ENCODE assay signal across 13 cellular contexts in the genomic region with DNA sequence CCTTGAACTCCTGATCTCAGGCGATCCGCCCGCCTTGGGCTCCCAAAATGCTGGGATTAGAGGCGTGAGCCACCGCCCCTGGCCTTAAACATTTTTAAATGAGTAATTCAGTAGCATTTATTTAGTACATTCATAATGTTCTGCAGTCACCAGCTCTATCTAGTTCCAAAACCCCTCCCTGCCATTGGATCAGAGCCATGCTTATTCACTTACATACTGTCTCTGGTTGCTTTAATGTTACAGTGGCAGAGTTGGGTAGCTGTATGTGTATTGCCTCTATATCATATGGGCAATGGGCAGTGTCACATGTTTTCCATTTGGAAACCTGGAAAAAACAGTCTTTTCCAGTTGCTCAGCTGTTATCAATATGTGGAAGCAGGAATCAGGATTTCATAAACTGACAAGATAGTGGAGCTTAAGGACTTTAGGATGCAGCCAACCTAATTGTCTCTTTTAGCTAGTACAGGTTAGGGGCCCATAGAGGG. TPM values are rescaled to one million over a fixed set of nuclear protein-coding genes. Genes with fewer than 3 reads are reported as not detected.
DNase-seq lines count a peak whose midpoint lies in the region; ATAC-seq and TF ChIP-seq lines count a peak whose summit lies in the region.
"Had no signal": no experiment of that assay in that cellular context is flagged by ENCODE, and none has a peak within 500 bp of the region (broad histone marks: within the 10 kb centered on the region; RNA-seq: fewer than 3 reads in every experiment).

No MANE protein-coding gene starts in this region.

- H3K27me3 Mint-ChIP-seq in brain, result no peaks in the 10 kb centered on the region
- H3K27me3 Mint-ChIP-seq in naive thymus-derived CD4-positive, alpha-beta T cell, result no peaks in the 10 kb centered on the region
- H3K27me3 Mint-ChIP-seq: activated T-helper 17 cell treated with anti-CD3 and anti-CD28 coated beads, Interleukin-2, amount 50 U/mL, for 72 hours had no signal

- CTCF ChIA-PET in naive thymus-derived CD4-positive, alpha-beta T cell (lab: Charles Lee), result no interaction called here

- no peak for TF ChIP-seq CTCF in heart left ventricle (IDR thresholded peaks at IDR 0.05)
- TF ChIP-seq CTCF in brain (conservative IDR thresholded peaks at IDR 0.05), result no peak
- no peak for TF ChIP-seq CTCF in transverse colon (IDR thresholded peaks at IDR 0.05)

- intact Hi-C loops in heart left ventricle (cut with DNase I), result no loop called here
- intact Hi-C loops in cardiac septum (cut with DNase I), result no loop called here
- intact Hi-C loops in transverse colon (cut with DNase I; ENCODE audit: low total_unique reads), result no loop called here
- intact Hi-C loops in naive thymus-derived CD4-positive, alpha-beta T cell (cut with micrococcal nuclease), result no loop called here

- H3K4me3 Mint-ChIP-seq in brain, result no peak overlapping the region
- H3K4me3 Mint-ChIP-seq in naive thymus-derived CD4-positive, alpha-beta T cell, result no peak overlapping the region
- H3K4me3 Mint-ChIP-seq: activated T-helper 17 cell treated with anti-CD3 and anti-CD28 coated beads, Interleukin-2, amount 50 U/mL, for 72 hours had no signal

- peak in 3 of 4 donors; percentile 21 to 58 (median 37) for ATAC-seq in heart left ventricle
- ATAC-seq in naive thymus-derived CD4-positive, alpha-beta T cell, result no peak

- H3K27ac ChIP-seq in heart left ventricle, result peak overlapping the region in 8 of 12 donors; percentile 5 to 52 (median 37)
- H3K27ac ChIP-seq in transverse colon, result peak overlapping the region in 3 of 4 donors; percentile 34 to 53 (median 52)
- no peak overlapping the region for H3K27ac ChIP-seq in naive thymus-derived CD4-positive, alpha-beta T cell (ENCODE audit: low read depth, low read length)
- H3K27ac ChIP-seq: upper lobe of left lung had no signal

- no peaks in the 10 kb centered on the region for H3K9me3 Mint-ChIP-seq in brain
- no peaks in the 10 kb centered on the region for H3K9me3 Mint-ChIP-seq in naive thymus-derived CD4-positive, alpha-beta T cell
- H3K9me3 Mint-ChIP-seq: activated T-helper 17 cell treated with anti-CD3 and anti-CD28 coated beads, Interleukin-2, amount 50 U/mL, for 72 hours had no signal

- no peaks in the 10 kb centered on the region for H3K9me3 ChIP-seq in heart left ventricle
- H3K9me3 ChIP-seq in transverse colon, result no peaks in the 10 kb centered on the region
- H3K9me3 ChIP-seq in naive thymus-derived CD4-positive, alpha-beta T cell (ENCODE audit: control insufficient read depth in 2 of 3, low read length in 3 of 3), result no peaks in the 10 kb centered on the region
- H3K9me3 ChIP-seq: upper lobe of left lung had no signal

- 86 to 97% (median 91%) methylated on average over 5 of the region's 5 CpGs for WGBS in heart left ventricle, 4 donors
- 80 to 87% methylated on average over 1 to 5 of the region's 5 CpGs for WGBS in transverse colon (ENCODE audit: low coverage in 1 of 2), 2 donors

- POLR2A ChIA-PET in naive thymus-derived CD4-positive, alpha-beta T cell (lab: Charles Lee), result interaction anchor here (1.4 kb wide), 1 partner anchor 11 kb away, joined by 3 read pairs; no protein-coding TSS in a partner anchor

- TF ChIP-seq EP300 in transverse colon (IDR thresholded peaks at IDR 0.05; ENCODE audit: low read depth), result no peak

- TF ChIP-seq POLR2A in heart left ventricle (IDR thresholded peaks at IDR 0.05) (no peak), transverse colon (IDR thresholded peaks at IDR 0.05) (no peak)

- peaks cover 16% of the 10 kb centered on the region for H3K4me1 Mint-ChIP-seq in brain
- peaks cover 0 to 5% (median 0%) of the 10 kb centered on the region in 7 donors for H3K4me1 Mint-ChIP-seq in naive thymus-derived CD4-positive, alpha-beta T cell
- H3K4me1 Mint-ChIP-seq: activated T-helper 17 cell treated with anti-CD3 and anti-CD28 coated beads, Interleukin-2, amount 50 U/mL, for 72 hours had no signal

- H3K4me3 ChIP-seq in heart left ventricle (no peak overlapping the region), transverse colon (no peak overlapping the region)
- H3K4me3 ChIP-seq in naive thymus-derived CD4-positive, alpha-beta T cell (ENCODE audit: low read length), result no peak overlapping the region
- H3K4me3 ChIP-seq: upper lobe of left lung had no signal

- H3K4me1 ChIP-seq in heart left ventricle (peaks cover 0 to 11% (median 0%) of the 10 kb centered on the region in 12 donors), transverse colon (peaks cover 0 to 37% (median 5%) of the 10 kb centered on the region in 4 donors)
- no peaks in the 10 kb centered on the region for H3K4me1 ChIP-seq in naive thymus-derived CD4-positive, alpha-beta T cell (ENCODE audit: control insufficient read depth in 2 of 2, insufficient read depth in 2 of 2, low read length in 2 of 2)

- peaks cover 0 to 55% (median 30%) of the 10 kb centered on the region in 9 donors for H3K36me3 ChIP-seq in heart left ventricle
- H3K36me3 ChIP-seq in transverse colon, result peaks cover 0 to 13% (median 2%) of the 10 kb centered on the region in 4 donors
- H3K36me3 ChIP-seq in naive thymus-derived CD4-positive, alpha-beta T cell (ENCODE audit: control insufficient read depth in 2 of 3, insufficient read depth in 3 of 3, low read length in 3 of 3), result peaks cover 0 to 40% (median 0%) of the 10 kb centered on the region in 3 experiments

- peaks cover 34% of the 10 kb centered on the region for H3K36me3 Mint-ChIP-seq in brain
- H3K36me3 Mint-ChIP-seq in naive thymus-derived CD4-positive, alpha-beta T cell, result peaks cover 0 to 26% (median 18%) of the 10 kb centered on the region in 5 donors

- in situ Hi-C loops in transverse colon (cut with MboI; ENCODE audit: low pct_ligation_motif_present in 1 of 4, low pct_unique_long_range_greater_than_20kb in 1 of 4, low sequenced_read_pairs in 3 of 4), result no loop called here

- H3K27ac Mint-ChIP-seq in brain, result peak overlapping the region; percentile 48 to 87 (median 71)
- peak overlapping the region in 1 of 9 donors; percentile 14 for H3K27ac Mint-ChIP-seq in naive thymus-derived CD4-positive, alpha-beta T cell
- H3K27ac Mint-ChIP-seq: activated T-helper 17 cell treated with anti-CD3 and anti-CD28 coated beads, Interleukin-2, amount 50 U/mL, for 72 hours had no signal

- no peak for DNase-seq in heart left ventricle
- no peak for DNase-seq in cardiac septum (ENCODE audit: low spot score)
- peak; percentile 11 for DNase-seq in hepatic stellate cell (ENCODE audit: low spot score)
- DNase-seq in transverse colon, result no peak
- DNase-seq in kidney glomerular epithelial cell (lab: John Stamatoyannopoulos, UW), result no peak
- no peak for DNase-seq in naive thymus-derived CD4-positive, alpha-beta T cell
- no peak for DNase-seq in stimulated activated CD4-positive, alpha-beta T cell treated with anti-CD3 and anti-CD28 coated beads, Interleukin-1b, Interleukin-23, amount 100 ng/mL, for 48 hours
- DNase-seq: activated CD4-positive, alpha-beta T cell treated with anti-CD3 and anti-CD28 coated beads for 4 hours; NCI-H1417; retina; upper lobe of left lung had no signal

- H3K27me3 ChIP-seq in heart left ventricle (no peaks in the 10 kb centered on the region), transverse colon (no peaks in the 10 kb centered on the region)
- H3K27me3 ChIP-seq in naive thymus-derived CD4-positive, alpha-beta T cell (ENCODE audit: control insufficient read depth in 2 of 2, insufficient read depth in 2 of 2, low read length in 2 of 2), result no peaks in the 10 kb centered on the region
- H3K27me3 ChIP-seq: upper lobe of left lung had no signal

RNA-seq across cellular contexts. Expression of gene COA4, which starts 10.5 kb away (rescaled TPM):
- total RNA-seq in heart left ventricle (10 to 100 TPM; 46.0 to 83.4 (median 53.1) TPM), cardiac septum (52.9 TPM), transverse colon (10 to 100 TPM; 26.3 to 92.8 (median 74.4) TPM)
- polyA plus RNA-seq in heart left ventricle (100 to 1,000 TPM in 1 of 2 donors, 10 to 100 TPM in 1; 83.9 to 136 TPM), brain (ENCODE audit: insufficient read depth, low read depth, low replicate concordance) (68.0 TPM)
- total RNA-seq in naive thymus-derived CD4-positive, alpha-beta T cell, result 10 to 100 TPM; 29.1 to 75.0 (median 58.2) TPM
- 10 to 100 TPM; 56.2 to 64.8 TPM for polyA plus RNA-seq in naive thymus-derived CD4-positive, alpha-beta T cell

RNA-seq across cellular contexts. Expression of gene PAAF1, which starts 10.7 kb away (rescaled TPM):
- total RNA-seq in heart left ventricle (10 to 100 TPM in 5 of 9 donors, 1 to 10 TPM in 4; 3.9 to 18.4 (median 11.1) TPM), cardiac septum (14.9 TPM), transverse colon (10 to 100 TPM in 2 of 4 donors, 1 to 10 TPM in 1, under 1 TPM in 1; 0.37 to 10.5 (median 6.4) TPM)
- polyA plus RNA-seq in heart left ventricle (10 to 100 TPM; 11.4 to 13.0 TPM), brain (ENCODE audit: insufficient read depth, low read depth, low replicate concordance) (56.6 TPM)
- total RNA-seq in naive thymus-derived CD4-positive, alpha-beta T cell, result 10 to 100 TPM; 12.4 to 22.7 (median 20.3) TPM
- 10 to 100 TPM; 19.4 to 26.2 TPM for polyA plus RNA-seq in naive thymus-derived CD4-positive, alpha-beta T cell
